In genomic region chr22:46054091-46054877, GRCh38 we compare ENCODE assay signal across 8 cellular contexts.
DNase-seq lines count a peak whose midpoint lies in the region; ATAC-seq and TF ChIP-seq lines count a peak whose summit lies in the region.

No MANE protein-coding gene starts in this region.

- intact Hi-C loops in activated naive CD4-positive, alpha-beta T cell treated with anti-CD3 and anti-CD28 coated beads for 36 hours (cut with micrococcal nuclease): loop anchor here (1.0 kb wide), 1 partner anchor 18 kb away; no protein-coding TSS in a partner anchor

- peaks cover 35% of the 10 kb centered on the region for H3K36me3 ChIP-seq in MG63

- peaks cover 50% of the 10 kb centered on the region for H3K4me1 ChIP-seq in foreskin keratinocyte

- no peak for TF ChIP-seq CTCF in foreskin keratinocyte (conservative IDR thresholded peaks at IDR 0.05)

- no peaks in the 10 kb centered on the region for H3K9me3 Mint-ChIP-seq in activated naive CD4-positive, alpha-beta T cell treated with anti-CD3 and anti-CD28 coated beads for 36 hours

- no peaks in the 10 kb centered on the region for H3K9me3 ChIP-seq in MG63

- peak overlapping the region; percentile 89 for H3K4me3 Mint-ChIP-seq in activated naive CD4-positive, alpha-beta T cell treated with anti-CD3 and anti-CD28 coated beads for 36 hours

- DNase-seq in GM03348 (ENCODE audit: low spot score) (peak; percentile 89), MG63 (peak; percentile 84), foreskin keratinocyte (no peak), occipital lobe (lab: John Stamatoyannopoulos, UW) (peak; percentile 80)
- peak; percentile 42 for DNase-seq in activated naive CD4-positive, alpha-beta T cell treated with anti-CD3 and anti-CD28 coated beads for 36 hours

- no peaks in the 10 kb centered on the region for H3K27me3 ChIP-seq in MG63
- H3K27me3 ChIP-seq in foreskin keratinocyte: no peaks in the 10 kb centered on the region

- peak overlapping the region; percentile 92 for H3K27ac Mint-ChIP-seq in activated naive CD4-positive, alpha-beta T cell treated with anti-CD3 and anti-CD28 coated beads for 36 hours

- ATAC-seq in foreskin keratinocyte (peak; percentile 26), GM18519 (IDR thresholded peaks at IDR 0.05; ENCODE audit: low FRiP score, unreplicated experiment) (no peak), GM18861 (IDR thresholded peaks at IDR 0.05; ENCODE audit: unreplicated experiment) (no peak), GM21381 (IDR thresholded peaks at IDR 0.05; ENCODE audit: unreplicated experiment) (no peak)

- CTCF ChIA-PET in activated naive CD4-positive, alpha-beta T cell treated with anti-CD3 and anti-CD28 coated beads for 36 hours (lab: Charles Lee): interaction anchor here (0.5 to 2.5 kb wide), 3 partner anchors 16 to 616 kb away, joined by 3 to 8 read pairs (median 3); no protein-coding TSS in a partner anchor

- H3K4me3 ChIP-seq in MG63: peak overlapping the region; percentile 88

- peak overlapping the region; percentile 90 for H3K27ac ChIP-seq in foreskin keratinocyte

- peaks cover 58% of the 10 kb centered on the region for H3K4me1 Mint-ChIP-seq in activated naive CD4-positive, alpha-beta T cell treated with anti-CD3 and anti-CD28 coated beads for 36 hours (ENCODE audit: low read depth)

- H3K27me3 Mint-ChIP-seq in activated naive CD4-positive, alpha-beta T cell treated with anti-CD3 and anti-CD28 coated beads for 36 hours (ENCODE audit: low read depth): no peaks in the 10 kb centered on the region

- H3K36me3 Mint-ChIP-seq in activated naive CD4-positive, alpha-beta T cell treated with anti-CD3 and anti-CD28 coated beads for 36 hours (ENCODE audit: low read depth): peaks cover 5% of the 10 kb centered on the region

Comparison
In these comparisons a context has a peak if more than half of its experiments do, and no peak if none do; other contexts are left out.
1. DNase-seq: peak in GM03348 (single experiment), MG63 (single experiment), activated naive CD4-positive, alpha-beta T cell treated with anti-CD3 and anti-CD28 coated beads for 36 hours (single experiment) and occipital lobe (single experiment); none in foreskin keratinocyte (0 of 2).